Comparison of ENCODE assay signal across 2 cellular contexts in the genomic region with DNA sequence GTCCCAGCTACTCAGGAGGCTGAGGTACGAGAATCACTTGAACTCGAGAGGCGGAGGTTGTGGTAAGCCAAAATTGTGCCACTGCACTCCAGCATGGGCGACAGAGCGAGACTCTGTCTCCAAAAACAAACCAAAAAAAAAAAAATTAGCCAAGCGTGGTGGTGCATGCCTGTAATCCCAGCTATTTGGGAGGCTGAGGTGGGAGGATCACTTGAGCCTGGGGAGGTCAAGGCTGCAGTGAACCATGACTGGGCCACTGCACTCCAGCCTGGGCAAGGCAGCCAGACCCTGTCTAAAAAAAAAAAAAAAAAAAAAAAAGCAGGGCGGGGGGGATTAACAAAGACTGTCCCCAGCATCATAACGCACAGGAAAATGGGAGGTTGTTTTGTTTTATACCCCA.
A peak's percentile ranks its signal among the peaks of the same experiment; 100 is the strongest.
TF ChIP-seq lines count a peak whose summit lies in the region.

No MANE protein-coding gene starts in this region.

TF ChIP-seq in K562, 482 proteins besides CTCF, POLR2A, EP300 and RAD21:
- peak; percentile 53 for TF ChIP-seq ZNF121 (CRISPR knock-in tag; conservative IDR thresholded peaks at IDR 0.05)

TF ChIP-seq in HepG2, 621 proteins besides CTCF, POLR2A, EP300 and RAD21:
- TF ChIP-seq ZNF350 (CRISPR knock-in tag; IDR thresholded peaks at IDR 0.05; ENCODE audit: borderline replicate concordance, low read depth), result 0 out of 2 replicates have a peak, but pooled peaks have one; percentile 21
- 0 out of 2 replicates have a peak, but pooled peaks have one; percentile 65 for TF ChIP-seq ZNF33A (CRISPR knock-in tag; IDR thresholded peaks at IDR 0.05; ENCODE audit: borderline replicate concordance)
